14 cellular contexts compared by ENCODE assay signal in the genomic region with DNA sequence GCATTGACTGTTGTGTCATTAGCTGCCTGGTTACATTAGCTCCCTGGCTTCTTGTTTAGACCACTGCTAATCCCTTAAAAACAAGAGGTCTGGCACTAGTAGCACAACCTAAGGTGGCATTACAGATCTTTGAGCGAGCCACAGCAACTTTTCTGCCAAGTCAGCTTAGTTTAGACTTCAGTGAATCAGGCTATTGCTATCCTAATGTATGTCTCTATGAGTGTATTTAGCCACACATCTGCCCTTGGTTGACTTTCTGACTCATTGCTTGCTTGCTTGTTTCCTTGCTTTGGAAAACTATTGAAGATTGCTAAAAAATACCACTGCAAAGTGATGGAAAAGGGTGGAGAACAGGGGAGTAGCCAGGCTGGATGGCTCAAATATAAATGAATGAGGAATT. TPM values are rescaled to one million over a fixed set of nuclear protein-coding genes. Genes with fewer than 3 reads are reported as not detected.
DNase-seq lines count a peak whose midpoint lies in the region; TF ChIP-seq lines count a peak whose summit lies in the region.
"Had no signal": no experiment of that assay in that cellular context is flagged by ENCODE, and none has a peak within 500 bp of the region (broad histone marks: within the 10 kb centered on the region; RNA-seq: fewer than 3 reads in every experiment).

No MANE protein-coding gene starts in this region.

- POLR2A ChIA-PET in MCF 10A (lab: Yijun Ruan, JAX): interaction anchor here (0.8 to 6.7 kb wide), 3 partner anchors 27 to 48 kb away, joined by 3 to 76 read pairs (median 5); a partner anchor contains a TSS
- POLR2A ChIA-PET in SK-N-SH (lab: Yijun Ruan, JAX): no interaction called here
- POLR2A ChIA-PET in HEK293T (lab: Yijun Ruan, JAX): no interaction called here

- H3K27me3 ChIP-seq in breast epithelium (no peaks in the 10 kb centered on the region), SK-N-SH (ENCODE audit: insufficient read depth) (no peaks in the 10 kb centered on the region), fibroblast of lung (ENCODE audit: control insufficient read depth, insufficient read depth, low read length) (no peaks in the 10 kb centered on the region), subcutaneous abdominal adipose tissue (ENCODE audit: control insufficient read depth in 5 of 5, insufficient read depth in 4 of 5, low read length in 5 of 5) (no peaks in the 10 kb centered on the region)
- H3K27me3 ChIP-seq: BLaER1 treated with 17β-estradiol and CSF1 and Interleukin-3, amounts not matched to agents 10 nM and 100 nM; pancreas had no signal

- peaks cover 25% of the 10 kb centered on the region for H3K79me2 ChIP-seq in SK-N-SH (ENCODE audit: insufficient read depth)
- H3K79me2 ChIP-seq in fibroblast of lung (ENCODE audit: control insufficient read depth, insufficient read depth, low read length): peaks cover 21% of the 10 kb centered on the region

- peaks cover 17% of the 10 kb centered on the region for H3K4me1 Mint-ChIP-seq in MCF 10A (ENCODE audit: insufficient read depth, unreplicated experiment)

- no peak overlapping the region for H3K4me3 ChIP-seq in breast epithelium
- H3K4me3 ChIP-seq in SK-N-SH (ENCODE audit: low read depth in 2 of 2, low read length in 1 of 2): no peak overlapping the region
- H3K4me3 ChIP-seq in fibroblast of lung (replicated peaks in 1 of 4; ENCODE audit: control extremely low read depth in 1 of 4, insufficient read depth in 1 of 4, low read depth in 3 of 4, low read length in 4 of 4): no peak overlapping the region
- no peak overlapping the region for H3K4me3 ChIP-seq in subcutaneous abdominal adipose tissue (ENCODE audit: low read depth in 1 of 5, low read length in 5 of 5)
- H3K4me3 ChIP-seq: BLaER1 treated with 17β-estradiol and CSF1 and Interleukin-3, amounts not matched to agents 10 nM and 100 nM; pancreas had no signal

- DNase-seq in MCF 10A (ENCODE audit: unreplicated experiment): peak; percentile 51
- no peak for DNase-seq in breast epithelium (ENCODE audit: low spot score in 2 of 2)
- no peak for DNase-seq in SK-N-SH
- peak; percentile 90 to 94 for DNase-seq in fibroblast of lung (ENCODE audit: low read depth in 2 of 2)
- DNase-seq in GDM1 (lab: John Stamatoyannopoulos, UW): no peak
- DNase-seq in HEK293T (ENCODE audit: extremely low spot score): no peak
- DNase-seq in substantia nigra (lab: John Stamatoyannopoulos, UW): no peak
- DNase-seq: activated gamma-delta T cell; effector memory CD8-positive, alpha-beta T cell; NK-92 treated with Interleukin-12 subunit alpha and Interleukin-12 subunit beta, amount 100 ng/mL, for 24 hours had no signal

- no peak for TF ChIP-seq POLR2A in breast epithelium (IDR thresholded peaks at IDR 0.05)

- H3K36me3 Mint-ChIP-seq in MCF 10A (ENCODE audit: insufficient read depth, unreplicated experiment): peaks cover 48% of the 10 kb centered on the region

- no peak for TF ChIP-seq RAD21 in SK-N-SH (IDR thresholded peaks at IDR 0.05; ENCODE audit: low read length)

- intact Hi-C loops in MCF 10A (cut with micrococcal nuclease) (no loop called here), breast epithelium (cut with DNase I; ENCODE audit: low total_unique reads) (no loop called here)

- peaks cover 21% of the 10 kb centered on the region for H3F3A ChIP-seq in SK-N-SH (replicated peaks; ENCODE audit: insufficient read depth)

- no peaks in the 10 kb centered on the region for H3K9me3 ChIP-seq in breast epithelium
- no peaks in the 10 kb centered on the region for H3K9me3 ChIP-seq in SK-N-SH
- H3K9me3 ChIP-seq in fibroblast of lung (ENCODE audit: control insufficient read depth, insufficient read depth, low read depth, low read length): no peaks in the 10 kb centered on the region
- H3K9me3 ChIP-seq in subcutaneous abdominal adipose tissue (ENCODE audit: control insufficient read depth in 5 of 5, low read length in 5 of 5): no peaks in the 10 kb centered on the region
- H3K9me3 ChIP-seq: BLaER1 treated with 17β-estradiol and CSF1 and Interleukin-3, amounts not matched to agents 10 nM and 100 nM; pancreas had no signal

- H4K20me1 ChIP-seq in SK-N-SH (ENCODE audit: insufficient read depth) (no peaks in the 10 kb centered on the region), fibroblast of lung (ENCODE audit: control insufficient read depth, extremely low read depth, insufficient read depth, low read length) (no peaks in the 10 kb centered on the region)

- no peak for TF ChIP-seq EP300 in SK-N-SH (IDR thresholded peaks at IDR 0.05; ENCODE audit: borderline replicate concordance in 1 of 2, low read depth in 1 of 2, low read length in 1 of 2)

- H3K4me2 ChIP-seq in SK-N-SH (peak overlapping the region; percentile 12; the same call in 1 of the 2 replicates), fibroblast of lung (ENCODE audit: extremely low read depth, insufficient read depth, low read length) (peak overlapping the region; percentile 32)

- H2AFZ ChIP-seq in SK-N-SH (ENCODE audit: low read depth) (no peak overlapping the region), fibroblast of lung (ENCODE audit: low read length) (no peak overlapping the region)

- H3K9me2 ChIP-seq in SK-N-SH: no peaks in the 10 kb centered on the region

- H3K36me3 ChIP-seq in breast epithelium: no peaks in the 10 kb centered on the region
- peaks cover 16 to 22% of the 10 kb centered on the region in 2 experiments for H3K36me3 ChIP-seq in SK-N-SH (replicated peaks in 1 of 2; ENCODE audit: control insufficient read depth in 1 of 2, insufficient read depth in 2 of 2, low read length in 1 of 2)
- H3K36me3 ChIP-seq in fibroblast of lung (ENCODE audit: control insufficient read depth, insufficient read depth, low read length): peaks cover 12% of the 10 kb centered on the region
- H3K36me3 ChIP-seq in subcutaneous abdominal adipose tissue (ENCODE audit: control insufficient read depth in 5 of 5, insufficient read depth in 5 of 5, low read length in 5 of 5): peaks cover 20 to 40% (median 34%) of the 10 kb centered on the region in 5 donors

- 14% methylated on average over 1 of the region's 1 CpG for WGBS in SK-N-SH (ENCODE audit: low lambda C conversion rate)

- CTCF ChIA-PET in MCF 10A (lab: Yijun Ruan, JAX): interaction anchor here (0.7 kb wide), 1 partner anchor 122 kb away, joined by 3 read pairs; no protein-coding TSS in a partner anchor
- CTCF ChIA-PET in SK-N-SH (lab: Yijun Ruan, JAX): no interaction called here
- CTCF ChIA-PET in HEK293T (lab: Yijun Ruan, JAX): no interaction called here

- TF ChIP-seq CTCF in MCF 10A (IDR thresholded peaks at IDR 0.05; ENCODE audit: unreplicated experiment) (no peak), breast epithelium (IDR thresholded peaks at IDR 0.05) (no peak), SK-N-SH (IDR thresholded peaks at IDR 0.05) (no peak), fibroblast of lung (conservative IDR thresholded peaks at IDR 0.05 in 1 of 2, IDR thresholded peaks at IDR 0.05 in 1 of 2; ENCODE audit: low read depth in 1 of 2, low read length in 2 of 2) (no peak)

- no peak overlapping the region for H3K4me3 Mint-ChIP-seq in MCF 10A (ENCODE audit: unreplicated experiment)
- H3K4me3 Mint-ChIP-seq: effector memory CD8-positive, alpha-beta T cell had no signal

- peak overlapping the region; percentile 44 for H3K27ac Mint-ChIP-seq in MCF 10A (ENCODE audit: low read depth, unreplicated experiment)
- H3K27ac Mint-ChIP-seq: effector memory CD8-positive, alpha-beta T cell had no signal

- H3K27ac ChIP-seq in breast epithelium (no peak overlapping the region), SK-N-SH (ENCODE audit: low read depth in 2 of 2, low read length in 1 of 2) (peak overlapping the region in 1 of 2 experiments; percentile 67; a peak in 2 of 4 replicates), fibroblast of lung (ENCODE audit: insufficient read depth, low read length) (peak overlapping the region; percentile 38), subcutaneous abdominal adipose tissue (ENCODE audit: low read depth, low read length) (peak overlapping the region; percentile 9), substantia nigra (ENCODE audit: low read depth, low read length, poor library complexity, severe bottlenecking) (no peak overlapping the region)
- H3K27ac ChIP-seq: pancreas had no signal

- no peaks in the 10 kb centered on the region for H3K27me3 Mint-ChIP-seq in MCF 10A (ENCODE audit: insufficient read depth, unreplicated experiment)
- H3K27me3 Mint-ChIP-seq: effector memory CD8-positive, alpha-beta T cell had no signal

- no peaks in the 10 kb centered on the region for H3K4me1 ChIP-seq in breast epithelium
- H3K4me1 ChIP-seq in SK-N-SH (ENCODE audit: control insufficient read depth in 1 of 2, insufficient read depth in 2 of 2, low read depth in 1 of 2, low read length in 1 of 2): peaks cover 6 to 7% of the 10 kb centered on the region in 2 experiments; a peak in 3 of 4 replicates
- peaks cover 11% of the 10 kb centered on the region for H3K4me1 ChIP-seq in fibroblast of lung (ENCODE audit: control insufficient read depth, extremely low read depth, insufficient read depth, low read length)
- peaks cover 0 to 23% (median 16%) of the 10 kb centered on the region in 5 donors for H3K4me1 ChIP-seq in subcutaneous abdominal adipose tissue (ENCODE audit: control insufficient read depth in 5 of 5, insufficient read depth in 5 of 5, low read length in 5 of 5)

- H3K9me3 Mint-ChIP-seq in MCF 10A (ENCODE audit: unreplicated experiment): no peaks in the 10 kb centered on the region
- H3K9me3 Mint-ChIP-seq: effector memory CD8-positive, alpha-beta T cell had no signal

- BruUV-seq in MCF 10A (replicated peaks; lab: Mats Ljungman, UMichigan): no TSS peak

- no peak overlapping the region for H3K9ac ChIP-seq in SK-N-SH
- H3K9ac ChIP-seq in fibroblast of lung (ENCODE audit: insufficient read depth, low read length): no peak overlapping the region
- H3K9ac ChIP-seq in subcutaneous abdominal adipose tissue (ENCODE audit: low read length in 5 of 5): no peak overlapping the region

RNA-seq across cellular contexts. Expression of a gene that starts 50.2 kb away (rescaled TPM):
- total RNA-seq in MCF 10A (2022): 70.4 and 91.1 TPM in 2 replicates
- total RNA-seq in breast epithelium: 100 to 1,000 TPM; 107 to 290 (median 120) TPM
- polyA plus RNA-seq in SK-N-SH (2012; rRNA removed): 30.5 and 35.8 TPM in 2 replicates
- 39.8 and 41.4 TPM in 2 replicates for polyA plus RNA-seq in SK-N-SH (2012; cell fraction: cytosol; rRNA removed)
- 8.4 and 14.1 TPM in 2 replicates for polyA plus RNA-seq in SK-N-SH (2012; cell fraction: nucleus; rRNA removed)
- 61.4 and 84.7 TPM in 2 replicates for total RNA-seq in fibroblast of lung
- 118 and 123 TPM in 2 replicates for polyA plus RNA-seq in fibroblast of lung
- polyA plus RNA-seq in fibroblast of lung (2012): 93.5 and 95.3 TPM in 2 replicates
- polyA minus RNA-seq in fibroblast of lung (ENCODE audit: low replicate concordance): 87.4 and 109 TPM in 2 replicates

RNA-seq across cellular contexts. Expression of a gene that starts 50.7 kb away (rescaled TPM):
- total RNA-seq in MCF 10A (2022) (0.12 and 0.37 TPM in 2 replicates), breast epithelium (not detected), fibroblast of lung (0.17 TPM in 1 of 2 replicates, not detected in the other)
- polyA plus RNA-seq in SK-N-SH (2012; rRNA removed) (0.02 and 0.07 TPM in 2 replicates), fibroblast of lung (0.02 TPM in 1 of 2 replicates, not detected in the other)
- polyA plus RNA-seq in SK-N-SH (2012; cell fraction: cytosol; rRNA removed): not detected in 2 replicates
- polyA plus RNA-seq in SK-N-SH (2012; cell fraction: nucleus; rRNA removed): 0.10 TPM in 1 of 2 replicates, not detected in the other
- polyA plus RNA-seq in fibroblast of lung (2012): not detected in 2 replicates
- not detected in 2 replicates for polyA minus RNA-seq in fibroblast of lung (ENCODE audit: low replicate concordance)
- total RNA-seq: pancreas, urinary bladder had no signal
- polyA plus RNA-seq: pancreas, urinary bladder had no signal

RNA-seq across cellular contexts. Expression of a gene that starts 51.2 kb away (rescaled TPM):
- 2.9 and 5.7 TPM in 2 replicates for total RNA-seq in MCF 10A (2022)
- total RNA-seq in breast epithelium: under 1 TPM; 0.33 to 0.80 (median 0.44) TPM
- 7.2 and 8.4 TPM in 2 replicates for polyA plus RNA-seq in SK-N-SH (2012; rRNA removed)
- 8.9 and 9.4 TPM in 2 replicates for polyA plus RNA-seq in SK-N-SH (2012; cell fraction: cytosol; rRNA removed)
- 2.4 and 3.1 TPM in 2 replicates for polyA plus RNA-seq in SK-N-SH (2012; cell fraction: nucleus; rRNA removed)
- 0.26 and 2.0 TPM in 2 replicates for total RNA-seq in fibroblast of lung
- polyA plus RNA-seq in fibroblast of lung: 2.4 and 8.3 TPM in 2 replicates
- 1.8 and 6.7 TPM in 2 replicates for polyA plus RNA-seq in fibroblast of lung (2012)
- polyA minus RNA-seq in fibroblast of lung (ENCODE audit: low replicate concordance): 1.8 TPM in 1 of 2 replicates, not detected in the other

RNA-seq across cellular contexts. Expression of a gene that starts 51.4 kb away (rescaled TPM):
- total RNA-seq in MCF 10A (2022): 39.1 and 62.6 TPM in 2 replicates
- total RNA-seq in breast epithelium: 1 to 10 TPM; 5.0 to 8.2 (median 6.9) TPM
- 41.1 and 43.5 TPM in 2 replicates for polyA plus RNA-seq in SK-N-SH (2012; rRNA removed)
- 35.1 and 39.8 TPM in 2 replicates for polyA plus RNA-seq in SK-N-SH (2012; cell fraction: cytosol; rRNA removed)
- polyA plus RNA-seq in SK-N-SH (2012; cell fraction: nucleus; rRNA removed): 69.5 and 89.7 TPM in 2 replicates
- 15.9 and 27.6 TPM in 2 replicates for total RNA-seq in fibroblast of lung
- polyA plus RNA-seq in fibroblast of lung: 25.7 and 88.9 TPM in 2 replicates
- 17.7 and 60.0 TPM in 2 replicates for polyA plus RNA-seq in fibroblast of lung (2012)
- 16.6 and 63.9 TPM in 2 replicates for polyA minus RNA-seq in fibroblast of lung (ENCODE audit: low replicate concordance)

Comparison
In these comparisons a context has a peak if more than half of its experiments do, and no peak if none do; other contexts are left out.
1. DNase-seq: peak in MCF 10A (single experiment) and fibroblast of lung (2 of 2); none in breast epithelium (0 of 2), SK-N-SH (single experiment), GDM1 (single experiment), HEK293T (single experiment) and substantia nigra (0 of 49).
2. H3K27ac ChIP-seq: peak in fibroblast of lung (single experiment) and subcutaneous abdominal adipose tissue (single experiment); none in breast epithelium (0 of 2) and substantia nigra (single experiment).